In genomic region chr4:101049549-101050001, GRCh38 we compare ENCODE assay signal across 17 cellular contexts.
A peak's percentile ranks its signal among the peaks of the same experiment; 100 is the strongest.
DNase-seq lines count a peak whose midpoint lies in the region; ATAC-seq and TF ChIP-seq lines count a peak whose summit lies in the region.
"Had no signal": no experiment of that assay in that cellular context is flagged by ENCODE, and none has a peak within 500 bp of the region (broad histone marks: within the 10 kb centered on the region; RNA-seq: fewer than 3 reads in every experiment).

No MANE protein-coding gene starts in this region.

- no peaks in the 10 kb centered on the region for H3K27me3 Mint-ChIP-seq in activated CD8-positive, alpha-beta T cell treated with anti-CD3 and anti-CD28 coated beads, Interleukin-2, amount 10 ng/mL, durations not matched to agents 7 days and 5 days (ENCODE audit: low read depth)

- H3K4me3 Mint-ChIP-seq in activated CD8-positive, alpha-beta T cell treated with anti-CD3 and anti-CD28 coated beads, Interleukin-2, amount 10 ng/mL, durations not matched to agents 7 days and 5 days: no peak overlapping the region
- H3K4me3 Mint-ChIP-seq: CD8-positive, alpha-beta T cell; H9 had no signal

- DNase-seq in NCI-H2107 treated with DMSO at 0.1 percent for 48 hours (lab: John Stamatoyannopoulos, UW; ENCODE audit: unreplicated experiment): peak; percentile 10
- DNase-seq in NCI-H2107 (lab: John Stamatoyannopoulos, UW): no peak
- peak; percentile 32 for DNase-seq in NCI-H524 treated with DMSO at 0.1 percent for 48 hours (lab: John Stamatoyannopoulos, UW)
- DNase-seq in psoas muscle: no peak
- DNase-seq in stimulated activated CD4-positive, alpha-beta T cell treated with anti-CD3 and anti-CD28 coated beads, Interleukin-1b, Interleukin-23, amount 100 ng/mL, for 48 hours: no peak
- no peak for DNase-seq in activated CD8-positive, alpha-beta T cell treated with anti-CD3 and anti-CD28 coated beads, Interleukin-2, amount 10 ng/mL, durations not matched to agents 7 days and 5 days
- DNase-seq: 8988T; ACHN; C1 segment of cervical spinal cord; CD8-positive, alpha-beta T cell; COR-L47; DMS53; GOT3; H9 had no signal

- POLR2A ChIA-PET in activated CD8-positive, alpha-beta T cell treated with anti-CD3 and anti-CD28 coated beads, Interleukin-2, amount 10 ng/mL, durations not matched to agents 7 days and 5 days (lab: Charles Lee): no interaction called here

- ATAC-seq in SK-N-SH treated with all-trans-retinoic acid at 6 μM for 48 hours (peak; percentile 31; the same call in 1 of the 3 replicates), psoas muscle (peak in 2 of 4 donors; percentile 11 to 25), HG03159 (IDR thresholded peaks at IDR 0.05; ENCODE audit: unreplicated experiment) (no peak)
- ATAC-seq in activated CD8-positive, alpha-beta T cell treated with anti-CD3 and anti-CD28 coated beads, Interleukin-2, amount 10 ng/mL, durations not matched to agents 7 days and 5 days: no peak
- ATAC-seq: CD8-positive, alpha-beta T cell had no signal

- peaks cover 23% of the 10 kb centered on the region for H3K4me1 ChIP-seq in psoas muscle

- no peak overlapping the region for H3K27ac Mint-ChIP-seq in activated CD8-positive, alpha-beta T cell treated with anti-CD3 and anti-CD28 coated beads, Interleukin-2, amount 10 ng/mL, durations not matched to agents 7 days and 5 days
- H3K27ac Mint-ChIP-seq: CD8-positive, alpha-beta T cell; H9 had no signal

- no peaks in the 10 kb centered on the region for H3K9me3 ChIP-seq in psoas muscle

- 37 to 44% (median 42%) methylated on average over 5 of the region's 5 CpGs for WGBS in psoas muscle, 3 donors

- intact Hi-C loops in psoas muscle (cut with DNase I): no loop called here

- H3K4me3 ChIP-seq in psoas muscle: no peak overlapping the region

- no peaks in the 10 kb centered on the region for H3K36me3 ChIP-seq in psoas muscle (ENCODE audit: insufficient read depth in 1 of 2, low read depth in 1 of 2)

- peak overlapping the region; percentile 79 for H3K27ac ChIP-seq in psoas muscle
- H3K27ac ChIP-seq: HL-60 had no signal

- peaks cover 5% of the 10 kb centered on the region for H3K36me3 Mint-ChIP-seq in activated CD8-positive, alpha-beta T cell treated with anti-CD3 and anti-CD28 coated beads, Interleukin-2, amount 10 ng/mL, durations not matched to agents 7 days and 5 days (ENCODE audit: low read depth)

- H3K4me1 Mint-ChIP-seq in activated CD8-positive, alpha-beta T cell treated with anti-CD3 and anti-CD28 coated beads, Interleukin-2, amount 10 ng/mL, durations not matched to agents 7 days and 5 days (ENCODE audit: low read depth): no peaks in the 10 kb centered on the region

- CTCF ChIA-PET in activated CD8-positive, alpha-beta T cell treated with anti-CD3 and anti-CD28 coated beads, Interleukin-2, amount 10 ng/mL, durations not matched to agents 7 days and 5 days (lab: Charles Lee): interaction anchor here (0.6 kb wide), 1 partner anchor 60 kb away, joined by 3 read pairs; no protein-coding TSS in a partner anchor

- H3K9me3 Mint-ChIP-seq in activated CD8-positive, alpha-beta T cell treated with anti-CD3 and anti-CD28 coated beads, Interleukin-2, amount 10 ng/mL, durations not matched to agents 7 days and 5 days (ENCODE audit: insufficient read depth): no peaks in the 10 kb centered on the region
- H3K9me3 Mint-ChIP-seq: CD8-positive, alpha-beta T cell; H9 had no signal

- H3K27me3 ChIP-seq in psoas muscle (ENCODE audit: insufficient read depth in 3 of 3, low read length in 2 of 3): no peaks in the 10 kb centered on the region

- no peak for TF ChIP-seq CTCF in psoas muscle (IDR thresholded peaks at IDR 0.05)

TF ChIP-seq in SK-N-SH treated with all-trans-retinoic acid at 6 μM for 48 hours, 23 proteins besides CTCF, POLR2A, EP300 and RAD21:
- TF ChIP-seq CREB5 (CRISPR knock-in tag; IDR thresholded peaks at IDR 0.05; ENCODE audit: low read depth) (peak; percentile 57; the same call in 1 of the 2 replicates), TSHZ2 (CRISPR knock-in tag; IDR thresholded peaks at IDR 0.05) (0 out of 2 replicates have a peak, but pooled peaks have one; percentile 62), CSDC2 (CRISPR knock-in tag; IDR thresholded peaks at IDR 0.05) (no peak), TCF4 (CRISPR knock-in tag; IDR thresholded peaks at IDR 0.05; ENCODE audit: borderline replicate concordance) (peak; percentile 70; the same call in 1 of the 2 replicates), ISL1 (CRISPR knock-in tag; IDR thresholded peaks at IDR 0.05) (peak; percentile 61)

Comparison
In these comparisons a context has a peak if more than half of its experiments do, and no peak if none do; other contexts are left out.
1. DNase-seq: peak in NCI-H2107 treated with DMSO at 0.1 percent for 48 hours (single experiment) and NCI-H524 treated with DMSO at 0.1 percent for 48 hours (single experiment); none in NCI-H2107 (single experiment), psoas muscle (0 of 2), stimulated activated CD4-positive, alpha-beta T cell treated with anti-CD3 and anti-CD28 coated beads, Interleukin-1b, Interleukin-23, amount 100 ng/mL, for 48 hours (single experiment) and activated CD8-positive, alpha-beta T cell treated with anti-CD3 and anti-CD28 coated beads, Interleukin-2, amount 10 ng/mL, durations not matched to agents 7 days and 5 days (single experiment).